ENCODE assay signal across 1 cellular context in genomic region chr19:55598034-55598433, GRCh38.
TF ChIP-seq lines count a peak whose summit lies in the region.

No MANE protein-coding gene starts in this region.

TF ChIP-seq in H1, 55 proteins besides CTCF, POLR2A, EP300 and RAD21:
- TF ChIP-seq JUND (IDR thresholded peaks at IDR 0.05; ENCODE audit: low read length) (no peak), YY1 (IDR thresholded peaks at IDR 0.05; ENCODE audit: low read depth, low read length) (no peak)
